ENCODE assay signal across 8 cellular contexts in the genomic region with DNA sequence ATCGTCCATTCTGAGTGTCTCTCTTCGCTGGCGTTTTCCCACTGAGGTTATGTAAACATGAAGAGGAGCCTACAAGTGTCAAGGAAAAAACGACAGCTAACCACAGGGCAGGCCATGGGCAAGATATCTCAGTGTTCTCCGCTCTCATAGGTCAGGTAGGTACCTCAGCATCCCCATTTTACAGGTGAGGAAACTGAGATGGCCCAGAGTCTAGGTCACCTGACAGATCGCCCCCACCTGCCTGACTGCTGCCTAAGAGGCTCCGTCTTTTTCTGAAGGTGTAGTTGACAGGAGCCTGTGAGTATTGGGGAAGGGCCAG. TPM values are rescaled to one million over a fixed set of nuclear protein-coding genes. Genes with fewer than 3 reads are reported as not detected.
DNase-seq lines count a peak whose midpoint lies in the region; ATAC-seq, FAIRE-seq and TF ChIP-seq lines count a peak whose summit lies in the region.

No MANE protein-coding gene starts in this region.

- no peak overlapping the region for H2BK15ac ChIP-seq in H9 (ENCODE audit: low read depth, low read length)

- POLR2A ChIA-PET in WTC11 (lab: Charles Lee): interaction anchor here (0.7 to 2.3 kb wide), 7 partner anchors 9 to 258 kb away, joined by 3 to 16 read pairs (median 5); a partner anchor contains a TSS

- no peak for ATAC-seq in WTC11

- no peak overlapping the region for H3K14ac ChIP-seq in H9 (ENCODE audit: insufficient read depth, low read length)

- no peak for FAIRE-seq in small intestine (lab: Jason Lieb, UNC)

- no peak overlapping the region for H2AFZ ChIP-seq in H9 (ENCODE audit: low read length)

- H4K8ac ChIP-seq in H9 (replicated peaks; ENCODE audit: insufficient read length, low read depth, low read length): no peak overlapping the region

- peaks cover 3% of the 10 kb centered on the region for H3K79me1 ChIP-seq in H9 (ENCODE audit: insufficient read depth, low read depth, low read length, poor library complexity, severe bottlenecking)

- H3K9me3 Mint-ChIP-seq in H9 (peaks cover 10 to 11% of the 10 kb centered on the region in 2 experiments; a peak in 4 of 5 replicates), WTC11 (peaks cover 28% of the 10 kb centered on the region)

- H3K56ac ChIP-seq in H9 (ENCODE audit: insufficient read length, low read depth, low read length): no peak overlapping the region

- no peak for DNase-seq in H9
- no peak for DNase-seq in WTC11 (ENCODE audit: low spot score)
- DNase-seq in right atrium auricular region (ENCODE audit: low spot score): no peak
- DNase-seq in small intestine: no peak
- DNase-seq in kidney glomerular epithelial cell (lab: John Stamatoyannopoulos, UW): no peak
- no peak for DNase-seq in SK-N-DZ (ENCODE audit: low spot score)
- no peak for DNase-seq in COLO668 (lab: John Stamatoyannopoulos, UW; ENCODE audit: unreplicated experiment)
- DNase-seq in NCI-H146 treated with DMSO at 0.1 percent for 48 hours (lab: John Stamatoyannopoulos, UW; ENCODE audit: unreplicated experiment): no peak

- H2BK12ac ChIP-seq in H9 (ENCODE audit: insufficient read length, low read depth, low read length): no peak overlapping the region

- no peak overlapping the region for H3K23ac ChIP-seq in H9 (ENCODE audit: insufficient read length, low read depth, low read length)

- TF ChIP-seq CTCF in H9 (conservative IDR thresholded peaks at IDR 0.05) (no peak), WTC11 (IDR thresholded peaks at IDR 0.05) (no peak), right atrium auricular region (IDR thresholded peaks at IDR 0.05) (no peak)

- no peaks in the 10 kb centered on the region; the same call in 1 of the 2 replicates for H3K79me2 ChIP-seq in H9 (ENCODE audit: insufficient read depth, low read length)

- H4K91ac ChIP-seq in H9 (ENCODE audit: insufficient read length, low read depth, low read length): no peak overlapping the region

- no peak overlapping the region for H2BK20ac ChIP-seq in H9 (ENCODE audit: low read depth, low read length, poor library complexity, severe bottlenecking)

- H3K9ac ChIP-seq in H9 (ENCODE audit: extremely low read depth, insufficient read length, low read length): no peak overlapping the region

- no peak overlapping the region for H2BK120ac ChIP-seq in H9 (ENCODE audit: low read depth, low read length, poor library complexity, severe bottlenecking)

- H3K4ac ChIP-seq in H9 (ENCODE audit: low read depth, low read length): no peak overlapping the region

- H3K4me1 Mint-ChIP-seq in H9 (peaks cover 4 to 15% of the 10 kb centered on the region in 2 experiments), WTC11 (peaks cover 12% of the 10 kb centered on the region; the same call in 1 of the 2 replicates)

- WGBS in H9 (ENCODE audit: extremely low coverage, insufficient read length, low lambda C conversion rate): no CpG with 5 or more reads among the region's 7 CpGs
- WGBS in small intestine, 3 donors: 9 to 20% (median 10%) methylated on average over 7 of the region's 7 CpGs

- H3K4me3 ChIP-seq in right atrium auricular region: peak overlapping the region; percentile 56 to 92
- H3K4me3 ChIP-seq in small intestine (ENCODE audit: low read depth in 1 of 2, low read length in 2 of 2): peak overlapping the region; percentile 20 to 37

- CTCF ChIA-PET in WTC11 (lab: Charles Lee): interaction anchor here (0.7 to 4.9 kb wide), 37 partner anchors 9 to 777 kb away, joined by 3 to 87 read pairs (median 6); a partner anchor contains a TSS

- no peak overlapping the region for H3T11ph ChIP-seq in H9 (ENCODE audit: low read length)

- H3K4me1 ChIP-seq in H9 (ENCODE audit: insufficient read depth, low read length) (no peaks in the 10 kb centered on the region; the same call in 1 of the 2 replicates), right atrium auricular region (peaks cover 0 to 31% of the 10 kb centered on the region in 2 donors), small intestine (ENCODE audit: control insufficient read depth in 2 of 2, insufficient read depth in 1 of 2, low read depth in 1 of 2, low read length in 1 of 2) (peaks cover 2 to 6% of the 10 kb centered on the region in 2 donors)

- no peaks in the 10 kb centered on the region for H3K27me3 ChIP-seq in H9 (ENCODE audit: insufficient read depth, low read length)
- no peaks in the 10 kb centered on the region for H3K27me3 ChIP-seq in right atrium auricular region
- H3K27me3 ChIP-seq in small intestine (ENCODE audit: control insufficient read depth in 2 of 2, insufficient read depth in 2 of 2, low read length in 2 of 2): no peaks in the 10 kb centered on the region

- H3K27me3 Mint-ChIP-seq in H9 (ENCODE audit: low read depth): peaks cover 19% of the 10 kb centered on the region
- peaks cover 2% of the 10 kb centered on the region; the same call in 1 of the 2 replicates for H3K27me3 Mint-ChIP-seq in WTC11 (ENCODE audit: low read depth)

- no peak overlapping the region for H2AK5ac ChIP-seq in H9 (ENCODE audit: insufficient read length, low read length)

- H3K27ac ChIP-seq in H9 (ENCODE audit: insufficient read length, low read depth, low read length) (no peak overlapping the region), right atrium auricular region (peak overlapping the region; percentile 92 to 97), small intestine (ENCODE audit: low read depth in 1 of 2, low read length in 1 of 2) (peak overlapping the region; percentile 17 to 99)

- no peak overlapping the region for H2BK5ac ChIP-seq in H9 (ENCODE audit: insufficient read length, low read length)

- H3K18ac ChIP-seq in H9 (ENCODE audit: insufficient read length, low read depth, low read length): no peak overlapping the region

- H3K36me3 Mint-ChIP-seq in H9 (ENCODE audit: insufficient read depth in 1 of 3, low read depth in 3 of 3) (peaks cover 21 to 25% (median 24%) of the 10 kb centered on the region in 3 experiments), WTC11 (peaks cover 37% of the 10 kb centered on the region)

- no peaks in the 10 kb centered on the region for H4K20me1 ChIP-seq in H9 (ENCODE audit: control insufficient read depth, insufficient read depth, insufficient read length)

- H3K36me3 ChIP-seq in right atrium auricular region (peaks cover 12% of the 10 kb centered on the region), small intestine (ENCODE audit: control insufficient read depth in 2 of 2, insufficient read depth in 2 of 2, low read length in 2 of 2) (peaks cover 0 to 2% of the 10 kb centered on the region in 2 donors)

- no peak overlapping the region for H4K5ac ChIP-seq in H9 (ENCODE audit: insufficient read length, low read depth, low read length)

- no peaks in the 10 kb centered on the region for H3K9me3 ChIP-seq in H9 (ENCODE audit: control insufficient read depth, low read depth, low read length)
- H3K9me3 ChIP-seq in right atrium auricular region: no peaks in the 10 kb centered on the region
- H3K9me3 ChIP-seq in small intestine (ENCODE audit: control insufficient read depth, low read depth): no peaks in the 10 kb centered on the region

- peak overlapping the region; percentile 68 for H3K4me2 ChIP-seq in H9 (ENCODE audit: insufficient read depth, insufficient read length, low read length)

- H3K4me3 Mint-ChIP-seq in H9 (peak overlapping the region; percentile 95 to 96), WTC11 (peak overlapping the region; percentile 97)

- H3K27ac Mint-ChIP-seq in H9 (no peak overlapping the region), WTC11 (peak overlapping the region; percentile 36; the same call in 1 of the 2 replicates)

- peaks cover 6% of the 10 kb centered on the region for H3K23me2 ChIP-seq in H9 (ENCODE audit: insufficient read length, low read depth, low read length, poor library complexity, severe bottlenecking)

TF ChIP-seq in WTC11, 78 proteins besides CTCF, POLR2A, EP300 and RAD21:
- TF ChIP-seq, protein P1, sequence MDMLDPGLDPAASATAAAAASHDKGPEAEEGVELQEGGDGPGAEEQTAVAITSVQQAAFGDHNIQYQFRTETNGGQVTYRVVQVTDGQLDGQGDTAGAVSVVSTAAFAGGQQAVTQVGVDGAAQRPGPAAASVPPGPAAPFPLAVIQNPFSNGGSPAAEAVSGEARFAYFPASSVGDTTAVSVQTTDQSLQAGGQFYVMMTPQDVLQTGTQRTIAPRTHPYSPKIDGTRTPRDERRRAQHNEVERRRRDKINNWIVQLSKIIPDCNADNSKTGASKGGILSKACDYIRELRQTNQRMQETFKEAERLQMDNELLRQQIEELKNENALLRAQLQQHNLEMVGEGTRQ (CRISPR knock-in tag; IDR thresholded peaks at IDR 0.05): 0 out of 2 replicates have a peak, but pooled peaks have one; percentile 35
- TF ChIP-seq ZNF423 (CRISPR knock-in tag; IDR thresholded peaks at IDR 0.05) (no peak), GTF2I (CRISPR knock-in tag; conservative IDR thresholded peaks at IDR 0.05) (peak; percentile 69; the same call in 1 of the 2 replicates)
TF ChIP-seq in WTC11: peak in this region for 2.

RNA-seq across cellular contexts. Expression of a gene that starts 0.8 kb away (rescaled TPM):
- 91.7 and 102 TPM in 2 replicates for total RNA-seq in H9 (2021)
- 84.6 to 90.8 TPM (median 85.9 TPM) in 3 replicates for total RNA-seq in WTC11 (2021)
- 100 to 1,000 TPM; 143 to 185 TPM for total RNA-seq in right atrium auricular region
- 100 to 1,000 TPM; 128 to 258 (median 174) TPM for polyA plus RNA-seq in small intestine
- 157 and 169 TPM in 2 replicates for polyA plus RNA-seq in SK-N-DZ (2014; cell fraction: cytosol; rRNA removed)
- polyA plus RNA-seq in SK-N-DZ (2014; cell fraction: nucleus; rRNA removed): 115 and 120 TPM in 2 replicates

RNA-seq across cellular contexts. Expression of a gene that starts 11.9 kb away (rescaled TPM):
- 44.8 and 45.0 TPM in 2 replicates for total RNA-seq in H9 (2021)
- total RNA-seq in WTC11 (2021): 39.9 to 50.6 TPM (median 49.6 TPM) in 3 replicates
- total RNA-seq in right atrium auricular region: 10 to 100 TPM in 1 of 2 donors, 1 to 10 TPM in 1; 9.6 to 11.9 TPM
- 100 to 1,000 TPM; 103 to 304 (median 164) TPM for polyA plus RNA-seq in small intestine
- polyA plus RNA-seq in SK-N-DZ (2014; cell fraction: cytosol; rRNA removed): 12.4 and 19.3 TPM in 2 replicates
- 6.9 and 14.3 TPM in 2 replicates for polyA plus RNA-seq in SK-N-DZ (2014; cell fraction: nucleus; rRNA removed)

RNA-seq across cellular contexts. Expression of a gene that starts 17.4 kb away (rescaled TPM):
- total RNA-seq in H9 (2021) (2.6 and 3.2 TPM in 2 replicates), WTC11 (2021) (5.7 to 7.1 TPM (median 6.3 TPM) in 3 replicates), right atrium auricular region (10 to 100 TPM in 1 of 2 donors, 1 to 10 TPM in 1; 6.5 to 12.7 TPM)
- polyA plus RNA-seq in small intestine: 1 to 10 TPM; 4.9 to 9.6 (median 8.9) TPM
- 0.08 and 0.16 TPM in 2 replicates for polyA plus RNA-seq in SK-N-DZ (2014; cell fraction: cytosol; rRNA removed)
- 0.29 TPM in 1 of 2 replicates, not detected in the other for polyA plus RNA-seq in SK-N-DZ (2014; cell fraction: nucleus; rRNA removed)

RNA-seq across cellular contexts. Expression of a gene that starts 20.8 kb away (rescaled TPM):
- total RNA-seq in H9 (2021) (16.1 and 16.6 TPM in 2 replicates), WTC11 (2021) (19.4 to 22.8 TPM (median 22.3 TPM) in 3 replicates), right atrium auricular region (10 to 100 TPM; 19.1 to 21.7 TPM)
- polyA plus RNA-seq in small intestine: 10 to 100 TPM in 2 of 3 donors, 1 to 10 TPM in 1; 8.7 to 19.9 (median 14.3) TPM
- polyA plus RNA-seq in SK-N-DZ (2014; cell fraction: cytosol; rRNA removed): 24.8 and 29.4 TPM in 2 replicates
- 13.0 and 13.5 TPM in 2 replicates for polyA plus RNA-seq in SK-N-DZ (2014; cell fraction: nucleus; rRNA removed)

RNA-seq across cellular contexts. Expression of a gene that starts 39.2 kb away (rescaled TPM):
- total RNA-seq in H9 (2021) (2.0 and 2.3 TPM in 2 replicates), WTC11 (2021) (1.4 to 1.7 TPM (median 1.6 TPM) in 3 replicates), right atrium auricular region (not detected)
- polyA plus RNA-seq in small intestine: 100 to 1,000 TPM in 1 of 3 donors, 10 to 100 TPM in 1, 1 to 10 TPM in 1; 5.8 to 172 (median 38.1) TPM
- 0.14 and 0.31 TPM in 2 replicates for polyA plus RNA-seq in SK-N-DZ (2014; cell fraction: cytosol; rRNA removed)
- polyA plus RNA-seq in SK-N-DZ (2014; cell fraction: nucleus; rRNA removed): 11.4 and 12.4 TPM in 2 replicates
